9 cellular contexts compared by ENCODE assay signal in the genomic region with DNA sequence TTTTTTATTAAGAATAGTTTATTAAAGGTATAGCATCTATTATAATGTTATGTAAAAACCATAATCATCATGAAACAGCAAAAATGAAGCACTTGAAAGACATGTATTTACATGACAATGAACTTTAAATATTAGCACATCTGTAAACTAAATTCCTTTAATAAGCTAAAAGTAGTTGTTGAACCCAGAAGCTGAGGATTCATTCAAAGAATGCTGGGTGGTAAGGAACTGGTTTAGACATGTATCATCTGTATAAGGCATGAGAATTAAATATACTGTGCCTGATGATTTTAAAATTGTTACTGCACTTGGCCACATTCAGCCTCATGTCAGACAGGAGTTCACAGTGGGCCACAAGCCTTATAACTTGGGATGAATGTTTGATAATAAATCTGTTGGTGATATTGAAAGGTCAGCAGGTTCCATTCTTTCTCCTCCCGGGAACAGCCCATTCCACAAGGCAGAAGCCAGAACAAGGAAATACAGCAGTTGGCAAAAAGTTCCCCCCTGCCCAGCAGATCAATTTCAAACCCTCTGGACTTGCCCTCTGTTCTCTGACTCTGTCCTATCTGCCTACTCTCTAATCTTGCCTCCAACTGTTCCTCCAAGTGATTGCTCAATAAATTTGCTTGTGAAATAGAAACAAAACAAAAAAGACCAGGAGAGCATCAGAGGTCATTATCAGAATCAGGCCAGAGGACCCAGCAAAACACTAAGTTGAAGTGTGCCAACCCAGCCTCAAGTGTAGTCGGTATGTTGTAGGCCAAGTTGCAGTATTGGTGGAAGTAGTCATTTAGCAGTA. TPM values are rescaled to one million over a fixed set of nuclear protein-coding genes. Genes with fewer than 3 reads are reported as not detected.
A peak's percentile ranks its signal among the peaks of the same experiment; 100 is the strongest.
DNase-seq lines count a peak whose midpoint lies in the region; ATAC-seq and TF ChIP-seq lines count a peak whose summit lies in the region.
"Had no signal": no experiment of that assay in that cellular context is flagged by ENCODE, and none has a peak within 500 bp of the region (broad histone marks: within the 10 kb centered on the region; RNA-seq: fewer than 3 reads in every experiment).

No MANE protein-coding gene starts in this region.

- H3K27me3 Mint-ChIP-seq in dendritic cell treated with granulocyte-macrophage colony-stimulating factor and Interleukin-4, amounts not matched to agents 40 ng/mL and 50 ng/mL, for 4 days = no peaks in the 10 kb centered on the region
- H3K27me3 Mint-ChIP-seq in activated CD8-positive, alpha-beta memory T cell treated with anti-CD3 and anti-CD28 coated beads, Interleukin-2, amount 10 ng/mL, durations not matched to agents 7 days and 5 days = no peaks in the 10 kb centered on the region

- no peak overlapping the region for H3K4me3 Mint-ChIP-seq in dendritic cell treated with granulocyte-macrophage colony-stimulating factor and Interleukin-4, amounts not matched to agents 40 ng/mL and 50 ng/mL, for 4 days
- no peak overlapping the region for H3K4me3 Mint-ChIP-seq in activated CD8-positive, alpha-beta memory T cell treated with anti-CD3 and anti-CD28 coated beads, Interleukin-2, amount 10 ng/mL, durations not matched to agents 7 days and 5 days
- H3K4me3 Mint-ChIP-seq: activated naive CD4-positive, alpha-beta T cell treated with anti-CD3 and anti-CD28 coated beads for 36 hours had no signal

- H3K27me3 ChIP-seq in lower lobe of right lung (ENCODE audit: low read depth) (no peaks in the 10 kb centered on the region), upper lobe of left lung (no peaks in the 10 kb centered on the region)

- intact Hi-C loops in dendritic cell treated with granulocyte-macrophage colony-stimulating factor and Interleukin-4, amounts not matched to agents 40 ng/mL and 50 ng/mL, for 4 days (cut with micrococcal nuclease) = no loop called here
- intact Hi-C loops in lower lobe of right lung (cut with DNase I) = no loop called here

- TF ChIP-seq EP300 in upper lobe of left lung (IDR thresholded peaks at IDR 0.05) = peak in 1 of 4 donors; percentile 19

- peak overlapping the region; percentile 31 for H3K27ac Mint-ChIP-seq in dendritic cell treated with granulocyte-macrophage colony-stimulating factor and Interleukin-4, amounts not matched to agents 40 ng/mL and 50 ng/mL, for 4 days
- no peak overlapping the region for H3K27ac Mint-ChIP-seq in activated CD8-positive, alpha-beta memory T cell treated with anti-CD3 and anti-CD28 coated beads, Interleukin-2, amount 10 ng/mL, durations not matched to agents 7 days and 5 days
- H3K27ac Mint-ChIP-seq: activated naive CD4-positive, alpha-beta T cell treated with anti-CD3 and anti-CD28 coated beads for 36 hours had no signal

- ATAC-seq in lower lobe of right lung = peak; percentile 55 to 78
- ATAC-seq in upper lobe of left lung (ENCODE audit: low FRiP score in 2 of 2) = peak; percentile 51 to 57
- ATAC-seq in HG03175 (IDR thresholded peaks at IDR 0.05; ENCODE audit: unreplicated experiment) = no peak
- ATAC-seq in activated CD8-positive, alpha-beta memory T cell treated with anti-CD3 and anti-CD28 coated beads, Interleukin-2, amount 10 ng/mL, durations not matched to agents 7 days and 5 days = no peak

- peak overlapping the region; percentile 38 for H3K27ac ChIP-seq in lower lobe of right lung
- peak overlapping the region; percentile 22 to 70 (median 55) for H3K27ac ChIP-seq in upper lobe of left lung

- CTCF ChIA-PET in activated CD8-positive, alpha-beta memory T cell treated with anti-CD3 and anti-CD28 coated beads, Interleukin-2, amount 10 ng/mL, durations not matched to agents 7 days and 5 days (lab: Charles Lee) = no interaction called here

- no peaks in the 10 kb centered on the region for H3K9me3 Mint-ChIP-seq in dendritic cell treated with granulocyte-macrophage colony-stimulating factor and Interleukin-4, amounts not matched to agents 40 ng/mL and 50 ng/mL, for 4 days
- H3K9me3 Mint-ChIP-seq in activated CD8-positive, alpha-beta memory T cell treated with anti-CD3 and anti-CD28 coated beads, Interleukin-2, amount 10 ng/mL, durations not matched to agents 7 days and 5 days (ENCODE audit: low read depth) = no peaks in the 10 kb centered on the region
- H3K9me3 Mint-ChIP-seq: activated naive CD4-positive, alpha-beta T cell treated with anti-CD3 and anti-CD28 coated beads for 36 hours had no signal

- H3K4me3 ChIP-seq in lower lobe of right lung (no peak overlapping the region), upper lobe of left lung (no peak overlapping the region)

- no peaks in the 10 kb centered on the region for H3K36me3 Mint-ChIP-seq in dendritic cell treated with granulocyte-macrophage colony-stimulating factor and Interleukin-4, amounts not matched to agents 40 ng/mL and 50 ng/mL, for 4 days (ENCODE audit: low read depth)
- no peaks in the 10 kb centered on the region for H3K36me3 Mint-ChIP-seq in activated CD8-positive, alpha-beta memory T cell treated with anti-CD3 and anti-CD28 coated beads, Interleukin-2, amount 10 ng/mL, durations not matched to agents 7 days and 5 days

- H3K36me3 ChIP-seq in lower lobe of right lung (no peaks in the 10 kb centered on the region), upper lobe of left lung (no peaks in the 10 kb centered on the region)

- WGBS in upper lobe of left lung, 2 donors = 47 to 49% methylated on average over 2 of the region's 2 CpGs

- H3K9me3 ChIP-seq in lower lobe of right lung (no peaks in the 10 kb centered on the region), upper lobe of left lung (no peaks in the 10 kb centered on the region)

- TF ChIP-seq CTCF in lower lobe of right lung (IDR thresholded peaks at IDR 0.05) (no peak), upper lobe of left lung (IDR thresholded peaks at IDR 0.05) (no peak)

- peaks cover 28% of the 10 kb centered on the region for H3K4me1 Mint-ChIP-seq in dendritic cell treated with granulocyte-macrophage colony-stimulating factor and Interleukin-4, amounts not matched to agents 40 ng/mL and 50 ng/mL, for 4 days (ENCODE audit: low read depth)
- peaks cover 6% of the 10 kb centered on the region for H3K4me1 Mint-ChIP-seq in activated CD8-positive, alpha-beta memory T cell treated with anti-CD3 and anti-CD28 coated beads, Interleukin-2, amount 10 ng/mL, durations not matched to agents 7 days and 5 days

- TF ChIP-seq POLR2A in upper lobe of left lung (IDR thresholded peaks at IDR 0.05) = no peak

- peak; percentile 10 for DNase-seq in SKM-1 (lab: John Stamatoyannopoulos, UW; ENCODE audit: unreplicated experiment)
- DNase-seq in SKM-1 treated with dmso at 0.1 percent for 144 hours (lab: John Stamatoyannopoulos, UW; ENCODE audit: unreplicated experiment) = no peak
- no peak for DNase-seq in lower lobe of right lung
- DNase-seq in upper lobe of left lung = peak in 1 of 2 donors; percentile 60
- DNase-seq in stimulated activated CD4-positive, alpha-beta T cell treated with anti-CD3 and anti-CD28 coated beads, Interleukin-4, amount 100 ng/mL, for 24 hours = no peak
- no peak for DNase-seq in activated CD8-positive, alpha-beta memory T cell treated with anti-CD3 and anti-CD28 coated beads, Interleukin-2, amount 10 ng/mL, durations not matched to agents 7 days and 5 days
- DNase-seq: activated naive CD4-positive, alpha-beta T cell treated with anti-CD3 and anti-CD28 coated beads for 36 hours had no signal

- H3K4me1 ChIP-seq in lower lobe of right lung (peaks cover 35% of the 10 kb centered on the region), upper lobe of left lung (peaks cover 19 to 52% (median 29%) of the 10 kb centered on the region in 4 donors)

RNA-seq across cellular contexts. Expression of gene TEX264, which starts 49.8 kb away (rescaled TPM):
- total RNA-seq in lower lobe of right lung (43.5 TPM), upper lobe of left lung (10 to 100 TPM; 40.4 to 86.5 (median 55.5) TPM)
- total RNA-seq in activated CD8-positive, alpha-beta memory T cell treated with anti-CD3 and anti-CD28 coated beads, Interleukin-2, amount 10 ng/mL, durations not matched to agents 7 days and 5 days = 10 to 100 TPM; 58.8 to 66.5 TPM

Comparison
In these comparisons a context has a peak if more than half of its experiments do, and no peak if none do; other contexts are left out.
1. ATAC-seq: peak in lower lobe of right lung (2 of 2) and upper lobe of left lung (2 of 2); none in HG03175 (single experiment) and activated CD8-positive, alpha-beta memory T cell treated with anti-CD3 and anti-CD28 coated beads, Interleukin-2, amount 10 ng/mL, durations not matched to agents 7 days and 5 days (single experiment).